Comparison of ENCODE assay signal across 24 cellular contexts in genomic region chr2:117169036-117169765, GRCh38.
DNase-seq lines count a peak whose midpoint lies in the region; ATAC-seq, FAIRE-seq and TF ChIP-seq lines count a peak whose summit lies in the region.
"Had no signal": no experiment of that assay in that cellular context is flagged by ENCODE, and none has a peak within 500 bp of the region (broad histone marks: within the 10 kb centered on the region; RNA-seq: fewer than 3 reads in every experiment).

No MANE protein-coding gene starts in this region.

- ATAC-seq in A549 (no peak), K562 (no peak), HG03039 (IDR thresholded peaks at IDR 0.05; ENCODE audit: unreplicated experiment) (no peak)
- ATAC-seq: GM12878 had no signal

- DNase-seq in A549 (ENCODE audit: low read depth in 1 of 2, low spot score in 1 of 2) (no peak), K562 (ENCODE audit: extremely low read depth in 1 of 4, low spot score in 3 of 4) (no peak), SK-N-DZ (ENCODE audit: low spot score) (no peak)
- DNase-seq: 8988T; ACHN; BE2C; C1 segment of cervical spinal cord; CD4-positive, alpha-beta memory T cell; CD4-positive, CD25-positive, alpha-beta regulatory T cell; CD8-positive, alpha-beta memory T cell; COR-L47; DMS 273 treated with DMSO at 0.1 percent for 48 hours; DMS153; DMS53; DMS79; DND-41; EL; GDM1 had no signal

- H4K20me1 ChIP-seq in K562 (replicated peaks; ENCODE audit: control insufficient read depth, insufficient read depth, low read length) = no peaks in the 10 kb centered on the region
- H4K20me1 ChIP-seq: BLaER1 had no signal

- TF ChIP-seq RAD21 in A549 (conservative IDR thresholded peaks at IDR 0.05 in 1 of 2, IDR thresholded peaks at IDR 0.05 in 1 of 2) (no peak), K562 (CRISPR knock-in tag; conservative IDR thresholded peaks at IDR 0.05 in 1 of 2, IDR thresholded peaks at IDR 0.05 in 1 of 2) (no peak)

- H3K9me1 ChIP-seq in K562 (ENCODE audit: control insufficient read depth, insufficient read depth, low read length) = no peaks in the 10 kb centered on the region

- no peaks in the 10 kb centered on the region for H3K36me3 ChIP-seq in K562 (ENCODE audit: control insufficient read depth, insufficient read depth, low read length)
- H3K36me3 ChIP-seq: BE2C, BLaER1 had no signal

- no peaks in the 10 kb centered on the region for H3K27me3 ChIP-seq in K562 (ENCODE audit: control insufficient read depth in 2 of 2, insufficient read depth in 2 of 2, low read length in 2 of 2)
- H3K27me3 ChIP-seq: BE2C, BLaER1 had no signal

- no peak overlapping the region for H3K9ac ChIP-seq in K562 (ENCODE audit: insufficient read depth in 1 of 2, low read depth in 2 of 2, low read length in 2 of 2)
- H3K9ac ChIP-seq: BLaER1 had no signal

- FAIRE-seq in A204.1 (lab: Jason Lieb, UNC) (peak; percentile 16), A549 (lab: Jason Lieb, UNC) (no peak), K562 (lab: Jason Lieb, UNC) (no peak)
- FAIRE-seq: GM12878, GM12892, GM18507 had no signal

- in situ Hi-C loops in K562 (cut with MboI) = no loop called here

- CTCF ChIA-PET in A549 (lab: Yijun Ruan, JAX) (no interaction called here), K562 (lab: Yijun Ruan, JAX; ENCODE audit: low intra/inter-chr PET ratio) (no interaction called here)

- no peak overlapping the region for H2AFZ ChIP-seq in K562 (ENCODE audit: low read depth, low read length)

- H3K4me1 ChIP-seq in A549 (no peaks in the 10 kb centered on the region), K562 (replicated peaks in 1 of 2; ENCODE audit: control insufficient read depth in 2 of 2, insufficient read depth in 2 of 2, low read length in 2 of 2) (no peaks in the 10 kb centered on the region)
- H3K4me1 ChIP-seq: BE2C, BLaER1 had no signal

- H3K4me2 ChIP-seq in A549 (no peak overlapping the region), K562 (ENCODE audit: insufficient read depth, low read length) (no peak overlapping the region)
- H3K4me2 ChIP-seq: BLaER1 had no signal

- H3K4me3 ChIP-seq in A549 = no peak overlapping the region
- no peak overlapping the region for H3K4me3 ChIP-seq in K562
- H3K4me3 ChIP-seq: BLaER1, GM12878 had no signal

- intact Hi-C loops in K562 (cut with micrococcal nuclease) = no loop called here

- H3K27ac ChIP-seq in A549 = no peak overlapping the region
- no peak overlapping the region for H3K27ac ChIP-seq in K562 (ENCODE audit: extremely low read depth, low read depth, low read length)
- H3K27ac ChIP-seq: BLaER1 had no signal

- H3K79me2 ChIP-seq in K562 (ENCODE audit: control insufficient read depth, insufficient read depth, low read length) = no peaks in the 10 kb centered on the region

- no peak for TF ChIP-seq POLR2A in A549 (IDR thresholded peaks at IDR 0.05; ENCODE audit: low read length)
- TF ChIP-seq POLR2A in K562 (conservative IDR thresholded peaks at IDR 0.05) = no peak

- H3K9me3 ChIP-seq in A549 = no peaks in the 10 kb centered on the region
- H3K9me3 ChIP-seq in K562 (replicated peaks; ENCODE audit: control insufficient read depth, insufficient read depth, low read depth, low read length) = no peaks in the 10 kb centered on the region
- H3K9me3 ChIP-seq: BE2C had no signal

- 1% methylated on average over 2 of the region's 2 CpGs for WGBS in A549 (ENCODE audit: missing lambda C conversion rate)
- 0% methylated on average over 2 of the region's 2 CpGs for WGBS in K562 (ENCODE audit: insufficient coverage, low coverage, missing lambda C conversion rate)

- POLR2A ChIA-PET in A549 (lab: Yijun Ruan, JAX) = no interaction called here
- POLR2A ChIA-PET in K562 (lab: Yijun Ruan, JAX) = no interaction called here

- TF ChIP-seq EP300 in A549 (IDR thresholded peaks at IDR 0.05) = no peak
- TF ChIP-seq EP300 in K562 (IDR thresholded peaks at IDR 0.05; ENCODE audit: low read length) = no peak

- BruUV-seq in K562 (replicated peaks; lab: Mats Ljungman, UMichigan) = no TSS peak

- TF ChIP-seq CTCF in A549 (IDR thresholded peaks at IDR 0.05) (no peak), K562 (IDR thresholded peaks at IDR 0.05 in 2 of 3, conservative IDR thresholded peaks at IDR 0.05 in 1 of 3; ENCODE audit: insufficient read depth in 2 of 3, low read depth in 1 of 3, low read length in 3 of 3) (no peak)

TF ChIP-seq in A549, 52 proteins besides CTCF, POLR2A, EP300 and RAD21:
- TF ChIP-seq ZNF302 (CRISPR knock-in tag; IDR thresholded peaks at IDR 0.05) (no peak), MAFK (IDR thresholded peaks at IDR 0.05; ENCODE audit: partially characterized antibody) (peak; percentile 56)
TF ChIP-seq in A549: peak in this region for 1.

TF ChIP-seq in K562, 482 proteins besides CTCF, POLR2A, EP300 and RAD21:
- TF ChIP-seq PRDM10 (IDR thresholded peaks at IDR 0.05; ENCODE audit: partially characterized antibody) = no peak
- 0 out of 2 replicates have a peak, but pooled peaks have one; percentile 31 for TF ChIP-seq ZNF316 (IDR thresholded peaks at IDR 0.05)
- TF ChIP-seq MAFG (tag; conservative IDR thresholded peaks at IDR 0.05) = peak; percentile 39; the same call in 1 of the 2 replicates
- TF ChIP-seq, protein P1, sequence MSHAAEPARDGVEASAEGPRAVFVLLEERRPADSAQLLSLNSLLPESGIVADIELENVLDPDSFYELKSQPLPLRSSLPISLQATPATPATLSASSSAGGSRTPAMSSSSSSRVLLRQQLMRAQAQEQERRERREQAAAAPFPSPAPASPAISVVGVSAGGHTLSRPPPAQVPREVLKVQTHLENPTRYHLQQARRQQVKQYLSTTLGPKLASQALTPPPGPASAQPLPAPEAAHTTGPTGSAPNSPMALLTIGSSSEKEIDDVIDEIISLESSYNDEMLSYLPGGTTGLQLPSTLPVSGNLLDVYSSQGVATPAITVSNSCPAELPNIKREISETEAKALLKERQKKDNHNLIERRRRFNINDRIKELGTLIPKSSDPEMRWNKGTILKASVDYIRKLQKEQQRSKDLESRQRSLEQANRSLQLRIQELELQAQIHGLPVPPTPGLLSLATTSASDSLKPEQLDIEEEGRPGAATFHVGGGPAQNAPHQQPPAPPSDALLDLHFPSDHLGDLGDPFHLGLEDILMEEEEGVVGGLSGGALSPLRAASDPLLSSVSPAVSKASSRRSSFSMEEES (CRISPR knock-in tag; IDR thresholded peaks at IDR 0.05) = peak; percentile 87
- TF ChIP-seq YY1 (IDR thresholded peaks at IDR 0.05; ENCODE audit: borderline replicate concordance in 1 of 3, control insufficient read depth in 1 of 3, extremely low read depth in 1 of 3, insufficient read depth in 3 of 3, insufficient read length in 1 of 3, insufficient replicate concordance in 2 of 3, low read depth in 1 of 3, low read length in 2 of 3) = no peak
